Comparison of ENCODE assay signal across 16 cellular contexts in the genomic region with DNA sequence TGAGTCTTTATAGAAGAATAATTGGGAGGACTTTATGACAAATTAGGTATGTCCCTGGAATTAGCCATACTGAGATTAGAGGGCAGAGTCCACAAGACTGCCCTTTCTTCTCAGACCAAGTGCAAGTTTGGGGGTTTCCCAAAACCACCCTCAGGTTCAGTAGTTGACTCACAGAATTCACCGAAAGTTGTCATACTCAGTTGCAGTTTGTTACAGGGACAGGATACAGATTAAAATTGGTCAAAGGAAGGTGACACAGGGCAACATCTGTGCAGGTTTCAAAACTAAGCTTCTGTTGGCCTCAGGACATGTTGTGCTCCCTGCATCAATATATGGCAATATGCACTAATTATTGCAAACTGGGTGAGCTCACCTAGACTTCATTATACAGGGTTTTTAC. TPM values are rescaled to one million over a fixed set of nuclear protein-coding genes. Genes with fewer than 3 reads are reported as not detected.
DNase-seq lines count a peak whose midpoint lies in the region; ATAC-seq, FAIRE-seq and TF ChIP-seq lines count a peak whose summit lies in the region.
"Had no signal": no experiment of that assay in that cellular context is flagged by ENCODE, and none has a peak within 500 bp of the region (broad histone marks: within the 10 kb centered on the region; RNA-seq: fewer than 3 reads in every experiment).

No MANE protein-coding gene starts in this region.

- no peaks in the 10 kb centered on the region for H3K36me3 ChIP-seq in esophagus squamous epithelium
- H3K36me3 ChIP-seq: heart right ventricle had no signal

- no peak for TF ChIP-seq POLR2A in esophagus squamous epithelium (IDR thresholded peaks at IDR 0.05)

- DNase-seq in GM18507 (ENCODE audit: extremely low spot score, insufficient read length, low read depth), result peak; percentile 15
- DNase-seq in SW480 (ENCODE audit: low spot score), result no peak
- no peak for DNase-seq in NCI-H1417 (lab: John Stamatoyannopoulos, UW)
- DNase-seq in esophagus squamous epithelium (lab: John Stamatoyannopoulos, UW), result no peak
- DNase-seq: activated CD4-positive, alpha-beta T cell treated with anti-CD3 and anti-CD28 coated beads for 1 hour; heart right ventricle; NCI-H1092 treated with DMSO at 0.1 percent for 48 hours; retina; SHP77 had no signal

- intact Hi-C loops in esophagus squamous epithelium (cut with DNase I), result no loop called here

- ATAC-seq in GM19463 (IDR thresholded peaks at IDR 0.05; ENCODE audit: unreplicated experiment) (peak; percentile 90), HG02870 (IDR thresholded peaks at IDR 0.05; ENCODE audit: unreplicated experiment) (peak; percentile 87), HG03521 (IDR thresholded peaks at IDR 0.05; ENCODE audit: unreplicated experiment) (peak; percentile 51), HG03097 (IDR thresholded peaks at IDR 0.05; ENCODE audit: low FRiP score, unreplicated experiment) (no peak)
- ATAC-seq: heart right ventricle, K562 had no signal

- no peak overlapping the region for H3K27ac ChIP-seq in esophagus squamous epithelium
- H3K27ac ChIP-seq: heart right ventricle had no signal

- no peak for TF ChIP-seq CTCF in esophagus squamous epithelium (IDR thresholded peaks at IDR 0.05)

- H3K4me3 ChIP-seq in esophagus squamous epithelium, result no peak overlapping the region
- H3K4me3 ChIP-seq: heart right ventricle, K562 had no signal

- WGBS in esophagus squamous epithelium, 2 donors, result 80 to 86% methylated on average over 1 of the region's 1 CpG

- H3K4me1 ChIP-seq in esophagus squamous epithelium, result peaks cover 0 to 16% (median 4%) of the 10 kb centered on the region in 3 donors

- FAIRE-seq in GM18507 (lab: Jason Lieb, UNC), result peak; percentile 81
- FAIRE-seq: K562, keratinocyte had no signal

- H3K27me3 ChIP-seq in esophagus squamous epithelium, result peaks cover 0 to 21% (median 0%) of the 10 kb centered on the region in 4 donors

- H3K9me3 ChIP-seq in esophagus squamous epithelium, result peaks cover 0 to 15% (median 8%) of the 10 kb centered on the region in 3 donors

RNA-seq across cellular contexts. Expression of a gene that starts 3.8 kb away (rescaled TPM):
- total RNA-seq in esophagus squamous epithelium, result 1 to 10 TPM in 2 of 4 donors, under 1 TPM in 2; 0.61 to 9.3 (median 1.9) TPM
- total RNA-seq: H4, K562 had no signal
